In genomic region chr3:62462097-62462789, GRCh38 we compare ENCODE assay signal across 17 cellular contexts.
DNase-seq lines count a peak whose midpoint lies in the region; ATAC-seq and TF ChIP-seq lines count a peak whose summit lies in the region.
"Had no signal": no experiment of that assay in that cellular context is flagged by ENCODE, and none has a peak within 500 bp of the region (broad histone marks: within the 10 kb centered on the region; RNA-seq: fewer than 3 reads in every experiment).

No MANE protein-coding gene starts in this region.

- H3K27me3 ChIP-seq in psoas muscle (ENCODE audit: insufficient read depth in 3 of 3, low read length in 2 of 3) (peaks cover 0 to 4% (median 2%) of the 10 kb centered on the region in 3 donors), WERI-Rb-1 (ENCODE audit: insufficient read depth, low read depth, severe bottlenecking) (no peaks in the 10 kb centered on the region)

- 74 to 83% (median 76%) methylated on average over 19 of the region's 19 CpGs for WGBS in psoas muscle, 3 donors

- H3K9me3 ChIP-seq in psoas muscle (no peaks in the 10 kb centered on the region), WERI-Rb-1 (ENCODE audit: severe bottlenecking) (no peaks in the 10 kb centered on the region)
- H3K9me3 ChIP-seq: Caco-2 had no signal

- ATAC-seq in psoas muscle: no peak
- ATAC-seq: GM12878, HCT116 had no signal

- H3K36me3 ChIP-seq in psoas muscle (ENCODE audit: insufficient read depth in 1 of 2, low read depth in 1 of 2): no peaks in the 10 kb centered on the region
- peaks cover 29% of the 10 kb centered on the region for H3K36me3 ChIP-seq in WERI-Rb-1

- H3K27ac ChIP-seq in psoas muscle (no peak overlapping the region), WERI-Rb-1 (no peak overlapping the region)
- H3K27ac ChIP-seq: C4-2B, KMS-11 had no signal

- intact Hi-C loops in posterior cingulate gyrus (cut with DNase I): no loop called here
- intact Hi-C loops in psoas muscle (cut with DNase I): no loop called here

- TF ChIP-seq CTCF in psoas muscle (IDR thresholded peaks at IDR 0.05) (no peak), WERI-Rb-1 (IDR thresholded peaks at IDR 0.05; ENCODE audit: low read depth, low read length) (no peak)

- DNase-seq in Daoy (ENCODE audit: low read depth) (peak; percentile 35), HT1080 (ENCODE audit: low read depth) (peak; percentile 6), kidney glomerular epithelial cell (lab: John Stamatoyannopoulos, UW) (peak; percentile 4), posterior cingulate gyrus (peak in 6 of 10 donors; percentile 3 to 86 (median 46)), SKM-1 treated with dmso at 0.1 percent for 144 hours (lab: John Stamatoyannopoulos, UW; ENCODE audit: unreplicated experiment) (no peak), psoas muscle (no peak), WERI-Rb-1 (no peak)
- DNase-seq: ACHN; Caco-2; CD4-positive, alpha-beta T cell; GF-D8; H7 had no signal

- H3K4me1 ChIP-seq in psoas muscle: no peaks in the 10 kb centered on the region
- H3K4me1 ChIP-seq: Caco-2 had no signal

- H3K4me3 ChIP-seq in psoas muscle: no peak overlapping the region
- H3K4me3 ChIP-seq in WERI-Rb-1 (ENCODE audit: low read depth, low read length): no peak overlapping the region
- H3K4me3 ChIP-seq: GM12878, GM23338 had no signal

Comparison
In these comparisons a context has a peak if more than half of its experiments do, and no peak if none do; other contexts are left out.
1. DNase-seq: peak in Daoy (single experiment), HT1080 (single experiment), kidney glomerular epithelial cell (single experiment) and posterior cingulate gyrus (6 of 10); none in SKM-1 treated with dmso at 0.1 percent for 144 hours (single experiment), psoas muscle (0 of 2) and WERI-Rb-1 (single experiment).